In genomic region chr3:160226740-160227048, GRCh38 we compare ENCODE assay signal across 9 cellular contexts. TPM values are rescaled to one million over a fixed set of nuclear protein-coding genes. Genes with fewer than 3 reads are reported as not detected.
DNase-seq lines count a peak whose midpoint lies in the region; ATAC-seq and TF ChIP-seq lines count a peak whose summit lies in the region.
"Had no signal": no experiment of that assay in that cellular context is flagged by ENCODE, and none has a peak within 500 bp of the region (broad histone marks: within the 10 kb centered on the region; RNA-seq: fewer than 3 reads in every experiment).

No MANE protein-coding gene starts in this region.

- no peak overlapping the region for H3K27ac Mint-ChIP-seq in activated naive CD4-positive, alpha-beta T cell treated with anti-CD3 and anti-CD28 coated beads, Interleukin-2, amount 50 U/mL, for 24 hours
- no peak overlapping the region for H3K27ac Mint-ChIP-seq in activated naive CD4-positive, alpha-beta T cell treated with anti-CD3 and anti-CD28 coated beads, Interleukin-2, amount 50 U/mL, for 72 hours
- H3K27ac Mint-ChIP-seq in type B pancreatic cell: no peak overlapping the region

- no peaks in the 10 kb centered on the region for H3K9me3 ChIP-seq in mucosa of rectum (ENCODE audit: control insufficient read depth in 2 of 2, low read length in 2 of 2)

- H3K36me3 Mint-ChIP-seq in activated naive CD4-positive, alpha-beta T cell treated with anti-CD3 and anti-CD28 coated beads, Interleukin-2, amount 50 U/mL, for 24 hours: no peaks in the 10 kb centered on the region
- peaks cover 0 to 14% of the 10 kb centered on the region in 2 donors for H3K36me3 Mint-ChIP-seq in activated naive CD4-positive, alpha-beta T cell treated with anti-CD3 and anti-CD28 coated beads, Interleukin-2, amount 50 U/mL, for 72 hours
- H3K36me3 Mint-ChIP-seq in type B pancreatic cell: no peaks in the 10 kb centered on the region

- peaks cover 12% of the 10 kb centered on the region for H3K4me1 Mint-ChIP-seq in activated naive CD4-positive, alpha-beta T cell treated with anti-CD3 and anti-CD28 coated beads, Interleukin-2, amount 50 U/mL, for 24 hours
- H3K4me1 Mint-ChIP-seq in type B pancreatic cell (ENCODE audit: unreplicated experiment): peaks cover 10% of the 10 kb centered on the region

- H3K27ac ChIP-seq in brain microvascular endothelial cell: no peak overlapping the region
- H3K27ac ChIP-seq in mucosa of rectum (ENCODE audit: low read depth in 2 of 2, low read length in 2 of 2): no peak overlapping the region
- H3K27ac ChIP-seq: foreskin keratinocyte had no signal

- no peak for TF ChIP-seq CTCF in brain microvascular endothelial cell (IDR thresholded peaks at IDR 0.05; ENCODE audit: low read depth, low read length, missing control alignments)
- no peak for TF ChIP-seq CTCF in type B pancreatic cell (conservative IDR thresholded peaks at IDR 0.05)

- ATAC-seq in activated naive CD4-positive, alpha-beta T cell treated with anti-CD3 and anti-CD28 coated beads, Interleukin-2, amount 50 U/mL, for 72 hours: no peak

- in situ Hi-C loops in brain microvascular endothelial cell (cut with HindIII; ENCODE audit: low pct_ligation_motif_present, low sequenced_read_pairs): no loop called here

- peaks cover 30% of the 10 kb centered on the region for H3K27me3 ChIP-seq in brain microvascular endothelial cell (replicated peaks)
- peaks cover 14 to 25% of the 10 kb centered on the region in 2 donors for H3K27me3 ChIP-seq in mucosa of rectum (ENCODE audit: control insufficient read depth in 2 of 2, insufficient read depth in 2 of 2, low read length in 2 of 2)

- DNase-seq in activated naive CD4-positive, alpha-beta T cell treated with anti-CD3 and anti-CD28 coated beads, Interleukin-2, amount 50 U/mL, for 72 hours (ENCODE audit: low spot score in 2 of 2): no peak
- no peak for DNase-seq in brain microvascular endothelial cell
- DNase-seq in type B pancreatic cell (ENCODE audit: extremely low spot score, unreplicated experiment): no peak
- no peak for DNase-seq in AG08396 (ENCODE audit: low spot score)
- no peak for DNase-seq in NCI-H187 treated with DMSO at 0.1 percent for 48 hours (lab: John Stamatoyannopoulos, UW)
- DNase-seq in NCI-H1105 treated with DMSO at 0.1 percent for 48 hours (lab: John Stamatoyannopoulos, UW): no peak
- DNase-seq: foreskin keratinocyte had no signal

- peak overlapping the region; percentile 82 for H3K4me3 Mint-ChIP-seq in activated naive CD4-positive, alpha-beta T cell treated with anti-CD3 and anti-CD28 coated beads, Interleukin-2, amount 50 U/mL, for 24 hours
- H3K4me3 Mint-ChIP-seq in type B pancreatic cell: peak overlapping the region; percentile 90

- no peak overlapping the region for H3K9ac ChIP-seq in mucosa of rectum (ENCODE audit: low read depth in 1 of 2, low read length in 2 of 2)

- H3K27me3 Mint-ChIP-seq in activated naive CD4-positive, alpha-beta T cell treated with anti-CD3 and anti-CD28 coated beads, Interleukin-2, amount 50 U/mL, for 24 hours: peaks cover 39% of the 10 kb centered on the region
- peaks cover 65% of the 10 kb centered on the region for H3K27me3 Mint-ChIP-seq in type B pancreatic cell

- peaks cover 12 to 18% of the 10 kb centered on the region in 2 donors for H3K4me1 ChIP-seq in mucosa of rectum (ENCODE audit: control insufficient read depth in 2 of 2, insufficient read depth in 2 of 2, low read length in 2 of 2)
- H3K4me1 ChIP-seq: foreskin keratinocyte had no signal

- H3K4me3 ChIP-seq in brain microvascular endothelial cell (ENCODE audit: low read depth, low read length) (peak overlapping the region; percentile 53), mucosa of rectum (ENCODE audit: low read length in 2 of 2) (peak overlapping the region; percentile 69 to 71)

- H3K36me3 ChIP-seq in brain microvascular endothelial cell (replicated peaks): no peaks in the 10 kb centered on the region
- H3K36me3 ChIP-seq in mucosa of rectum (ENCODE audit: control insufficient read depth in 2 of 2, insufficient read depth in 2 of 2, low read length in 2 of 2): no peaks in the 10 kb centered on the region

- no peaks in the 10 kb centered on the region for H3K9me3 Mint-ChIP-seq in activated naive CD4-positive, alpha-beta T cell treated with anti-CD3 and anti-CD28 coated beads, Interleukin-2, amount 50 U/mL, for 24 hours
- H3K9me3 Mint-ChIP-seq in activated naive CD4-positive, alpha-beta T cell treated with anti-CD3 and anti-CD28 coated beads, Interleukin-2, amount 50 U/mL, for 72 hours: no peaks in the 10 kb centered on the region
- H3K9me3 Mint-ChIP-seq in type B pancreatic cell: no peaks in the 10 kb centered on the region

RNA-seq across cellular contexts. Expression of gene C3orf80, which starts 1.5 kb away (rescaled TPM):
- total RNA-seq in activated naive CD4-positive, alpha-beta T cell treated with anti-CD3 and anti-CD28 coated beads, Interleukin-2, amount 50 U/mL, for 72 hours: under 1 TPM in 1 of 2 donors, not detected in 1; 0.11 TPM
- total RNA-seq in type B pancreatic cell (ENCODE audit: low replicate concordance): 2.6 and 2.8 TPM in 2 replicates
- total RNA-seq: foreskin keratinocyte had no signal
